Comparison of ENCODE assay signal across 9 cellular contexts in genomic region chr7:86914468-86915054, GRCh38.
DNase-seq lines count a peak whose midpoint lies in the region; ATAC-seq and TF ChIP-seq lines count a peak whose summit lies in the region.
"Had no signal": no experiment of that assay in that cellular context is flagged by ENCODE, and none has a peak within 500 bp of the region (broad histone marks: within the 10 kb centered on the region; RNA-seq: fewer than 3 reads in every experiment).

No MANE protein-coding gene starts in this region.

- TF ChIP-seq EP300 in stomach (IDR thresholded peaks at IDR 0.05): no peak

- intact Hi-C loops in stomach (cut with DNase I; ENCODE audit: low total_unique reads): no loop called here

- 30 to 58% (median 35%) methylated on average over 1 of the region's 1 CpG for WGBS in stomach, 5 donors

- peak; percentile 12 for TF ChIP-seq CTCF in AG04449 (IDR thresholded peaks at IDR 0.05; ENCODE audit: insufficient read depth, low read length, missing control alignments)
- TF ChIP-seq CTCF in GM12865 (IDR thresholded peaks at IDR 0.05; ENCODE audit: insufficient read depth, low read depth, low read length, missing control alignments): peak; percentile 28
- peak in 2 of 7 experiments; percentile 16 to 42 for TF ChIP-seq CTCF in stomach (IDR thresholded peaks at IDR 0.05)

- no peaks in the 10 kb centered on the region for H3K4me1 ChIP-seq in stomach

- H3K27ac ChIP-seq in stomach: no peak overlapping the region
- H3K27ac ChIP-seq: SK-N-MC had no signal

- POLR2A ChIA-PET in AG04449 (lab: Yijun Ruan, JAX): no interaction called here

- DNase-seq in AG04449 (ENCODE audit: low read depth, low spot score) (no peak), GM12865 (ENCODE audit: low read depth) (peak; percentile 22), SK-MEL-5 (ENCODE audit: low read depth, low spot score) (peak; percentile 64), globus pallidus (ENCODE audit: low spot score) (peak; percentile 18), ecto neural progenitor cell (ENCODE audit: low spot score) (no peak), stomach (no peak)
- no peak for DNase-seq in stimulated activated CD4-positive, alpha-beta T cell treated with anti-CD3 and anti-CD28 coated beads, Interleukin-1b, Interleukin-23, amount 100 ng/mL, for 48 hours

- ATAC-seq in GM19467 (IDR thresholded peaks at IDR 0.05; ENCODE audit: unreplicated experiment): no peak

- H3K27me3 ChIP-seq in stomach: no peaks in the 10 kb centered on the region

- CTCF ChIA-PET in AG04449 (lab: Yijun Ruan, JAX): interaction anchor here (0.6 to 4.6 kb wide), 8 partner anchors 9 to 240 kb away, joined by 3 to 20 read pairs (median 4); no protein-coding TSS in a partner anchor

- H3K4me3 ChIP-seq in AG04449 (ENCODE audit: low read depth, low read length) (no peak overlapping the region), GM12865 (ENCODE audit: low read depth, low read length) (no peak overlapping the region), stomach (no peak overlapping the region)
- H3K4me3 ChIP-seq: SK-N-MC had no signal

- no peak for TF ChIP-seq POLR2A in stomach (IDR thresholded peaks at IDR 0.05)

- in situ Hi-C loops in SK-MEL-5 (cut with HindIII; ENCODE audit: low pct_unique_long_range_greater_than_20kb, low sequenced_read_pairs): no loop called here

- no peaks in the 10 kb centered on the region for H3K9me3 ChIP-seq in stomach

- no peaks in the 10 kb centered on the region for H3K36me3 ChIP-seq in stomach

Comparison
In these comparisons a context has a peak if more than half of its experiments do, and no peak if none do; other contexts are left out.
1. DNase-seq: peak in GM12865 (single experiment), SK-MEL-5 (single experiment) and globus pallidus (single experiment); none in AG04449 (single experiment), ecto neural progenitor cell (single experiment), stomach (single experiment) and stimulated activated CD4-positive, alpha-beta T cell treated with anti-CD3 and anti-CD28 coated beads, Interleukin-1b, Interleukin-23, amount 100 ng/mL, for 48 hours (single experiment).